1 cellular context compared by ENCODE assay signal in the genomic region with DNA sequence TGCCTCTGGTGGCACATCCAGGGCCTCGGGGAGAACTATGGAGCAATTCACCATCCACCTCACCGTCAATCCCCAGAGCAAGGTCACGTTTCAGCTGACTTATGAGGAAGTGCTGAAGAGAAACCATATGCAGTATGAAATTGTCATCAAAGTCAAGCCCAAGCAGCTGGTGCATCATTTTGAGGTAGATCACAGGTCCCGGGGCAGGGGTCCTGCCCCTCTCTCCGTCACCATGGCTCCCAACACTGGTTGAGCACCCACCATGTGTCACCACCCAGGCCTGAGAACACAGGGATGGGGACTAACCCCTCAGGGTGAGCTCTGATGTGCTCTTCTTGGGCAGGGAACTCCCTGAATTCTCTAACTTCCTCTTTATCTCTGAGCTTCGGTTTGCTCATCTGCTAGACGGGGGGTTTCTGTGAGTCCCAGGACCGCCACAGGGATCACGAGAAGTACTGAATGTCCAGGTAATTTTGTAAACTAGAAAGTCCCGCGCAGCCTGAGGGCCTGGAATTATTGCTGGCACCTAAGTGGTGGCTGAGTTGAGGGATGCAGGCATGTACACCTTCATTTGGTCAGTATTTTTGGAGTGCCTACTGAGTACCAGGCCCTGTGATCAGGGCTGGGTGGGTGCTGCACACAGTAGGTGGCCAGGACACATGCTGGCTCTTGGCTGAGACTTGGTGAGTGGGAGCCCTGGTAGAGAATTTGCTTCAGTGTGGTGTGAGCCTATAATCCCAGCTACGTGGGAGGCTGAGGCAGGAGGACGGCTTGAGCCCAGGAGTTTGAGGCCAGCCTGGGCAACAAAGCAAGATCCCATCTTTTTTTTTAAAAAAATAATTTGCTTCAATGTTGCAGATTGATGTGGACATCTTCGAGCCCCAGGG.
A peak's percentile ranks its signal among the peaks of the same experiment; 100 is the strongest.
TF ChIP-seq lines count a peak whose summit lies in the region.

No MANE protein-coding gene starts in this region.

TF ChIP-seq in GM12878, 131 proteins besides CTCF, POLR2A, EP300 and RAD21 (continued from another document):
- TF ChIP-seq, protein P1, sequence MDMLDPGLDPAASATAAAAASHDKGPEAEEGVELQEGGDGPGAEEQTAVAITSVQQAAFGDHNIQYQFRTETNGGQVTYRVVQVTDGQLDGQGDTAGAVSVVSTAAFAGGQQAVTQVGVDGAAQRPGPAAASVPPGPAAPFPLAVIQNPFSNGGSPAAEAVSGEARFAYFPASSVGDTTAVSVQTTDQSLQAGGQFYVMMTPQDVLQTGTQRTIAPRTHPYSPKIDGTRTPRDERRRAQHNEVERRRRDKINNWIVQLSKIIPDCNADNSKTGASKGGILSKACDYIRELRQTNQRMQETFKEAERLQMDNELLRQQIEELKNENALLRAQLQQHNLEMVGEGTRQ (IDR thresholded peaks at IDR 0.05; ENCODE audit: borderline replicate concordance, low read depth, low read length) = no peak
- TF ChIP-seq MEF2B (IDR thresholded peaks at IDR 0.05; ENCODE audit: partially characterized antibody, poor library complexity, severe bottlenecking) (no peak), ZNF217 (IDR thresholded peaks at IDR 0.05) (peak; percentile 80; the same call in 1 of the 2 replicates), NFXL1 (IDR thresholded peaks at IDR 0.05; ENCODE audit: borderline replicate concordance) (no peak), NR2C2 (IDR thresholded peaks at IDR 0.05; ENCODE audit: borderline replicate concordance, control insufficient read depth, insufficient read length, low read depth) (no peak), TBL1XR1 (IDR thresholded peaks at IDR 0.05; ENCODE audit: low read depth, low read length) (no peak), NFYA (IDR thresholded peaks at IDR 0.05; ENCODE audit: borderline replicate concordance, low read depth, low read length) (no peak), ZNF274 (IDR thresholded peaks at IDR 0.05; ENCODE audit: insufficient read depth, insufficient read length) (no peak), CBX3 (IDR thresholded peaks at IDR 0.05; ENCODE audit: borderline replicate concordance, low read depth) (no peak), EED (IDR thresholded peaks at IDR 0.05; ENCODE audit: low read depth) (peak; percentile 41; the same call in 1 of the 2 replicates), SMAD1 (IDR thresholded peaks at IDR 0.05; ENCODE audit: low read depth, partially characterized antibody) (no peak), SMARCA5 (IDR thresholded peaks at IDR 0.05) (peak; percentile 65; the same call in 1 of the 2 replicates), MTA3 (IDR thresholded peaks at IDR 0.05; ENCODE audit: borderline replicate concordance, low read length) (no peak), ZNF24 (IDR thresholded peaks at IDR 0.05) (no peak), NR2F1 (conservative IDR thresholded peaks at IDR 0.05) (0 out of 2 replicates have a peak, but pooled peaks have one; percentile 43), PAX8 (IDR thresholded peaks at IDR 0.05) (no peak), POLR2AphosphoS2 (IDR thresholded peaks at IDR 0.05; ENCODE audit: low read depth, low read length) (no peak), KDM1A (IDR thresholded peaks at IDR 0.05; ENCODE audit: borderline replicate concordance) (no peak), SPI1 (IDR thresholded peaks at IDR 0.05; ENCODE audit: borderline replicate concordance, insufficient read depth, low read depth, low read length) (peak; percentile 90), MTA2 (IDR thresholded peaks at IDR 0.05; ENCODE audit: low read depth) (peak; percentile 60), ESRRA (IDR thresholded peaks at IDR 0.05; ENCODE audit: low read length) (no peak)
- TF ChIP-seq, protein P2, sequence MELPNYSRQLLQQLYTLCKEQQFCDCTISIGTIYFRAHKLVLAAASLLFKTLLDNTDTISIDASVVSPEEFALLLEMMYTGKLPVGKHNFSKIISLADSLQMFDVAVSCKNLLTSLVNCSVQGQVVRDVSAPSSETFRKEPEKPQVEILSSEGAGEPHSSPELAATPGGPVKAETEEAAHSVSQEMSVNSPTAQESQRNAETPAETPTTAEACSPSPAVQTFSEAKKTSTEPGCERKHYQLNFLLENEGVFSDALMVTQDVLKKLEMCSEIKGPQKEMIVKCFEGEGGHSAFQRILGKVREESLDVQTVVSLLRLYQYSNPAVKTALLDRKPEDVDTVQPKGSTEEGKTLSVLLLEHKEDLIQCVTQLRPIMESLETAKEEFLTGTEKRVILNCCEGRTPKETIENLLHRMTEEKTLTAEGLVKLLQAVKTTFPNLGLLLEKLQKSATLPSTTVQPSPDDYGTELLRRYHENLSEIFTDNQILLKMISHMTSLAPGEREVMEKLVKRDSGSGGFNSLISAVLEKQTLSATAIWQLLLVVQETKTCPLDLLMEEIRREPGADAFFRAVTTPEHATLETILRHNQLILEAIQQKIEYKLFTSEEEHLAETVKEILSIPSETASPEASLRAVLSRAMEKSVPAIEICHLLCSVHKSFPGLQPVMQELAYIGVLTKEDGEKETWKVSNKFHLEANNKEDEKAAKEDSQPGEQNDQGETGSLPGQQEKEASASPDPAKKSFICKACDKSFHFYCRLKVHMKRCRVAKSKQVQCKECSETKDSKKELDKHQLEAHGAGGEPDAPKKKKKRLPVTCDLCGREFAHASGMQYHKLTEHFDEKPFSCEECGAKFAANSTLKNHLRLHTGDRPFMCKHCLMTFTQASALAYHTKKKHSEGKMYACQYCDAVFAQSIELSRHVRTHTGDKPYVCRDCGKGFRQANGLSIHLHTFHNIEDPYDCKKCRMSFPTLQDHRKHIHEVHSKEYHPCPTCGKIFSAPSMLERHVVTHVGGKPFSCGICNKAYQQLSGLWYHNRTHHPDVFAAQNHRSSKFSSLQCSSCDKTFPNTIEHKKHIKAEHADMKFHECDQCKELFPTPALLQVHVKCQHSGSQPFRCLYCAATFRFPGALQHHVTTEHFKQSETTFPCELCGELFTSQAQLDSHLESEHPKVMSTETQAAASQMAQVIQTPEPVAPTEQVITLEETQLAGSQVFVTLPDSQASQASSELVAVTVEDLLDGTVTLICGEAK (IDR thresholded peaks at IDR 0.05; ENCODE audit: borderline replicate concordance) = no peak
- TF ChIP-seq, protein P3, sequence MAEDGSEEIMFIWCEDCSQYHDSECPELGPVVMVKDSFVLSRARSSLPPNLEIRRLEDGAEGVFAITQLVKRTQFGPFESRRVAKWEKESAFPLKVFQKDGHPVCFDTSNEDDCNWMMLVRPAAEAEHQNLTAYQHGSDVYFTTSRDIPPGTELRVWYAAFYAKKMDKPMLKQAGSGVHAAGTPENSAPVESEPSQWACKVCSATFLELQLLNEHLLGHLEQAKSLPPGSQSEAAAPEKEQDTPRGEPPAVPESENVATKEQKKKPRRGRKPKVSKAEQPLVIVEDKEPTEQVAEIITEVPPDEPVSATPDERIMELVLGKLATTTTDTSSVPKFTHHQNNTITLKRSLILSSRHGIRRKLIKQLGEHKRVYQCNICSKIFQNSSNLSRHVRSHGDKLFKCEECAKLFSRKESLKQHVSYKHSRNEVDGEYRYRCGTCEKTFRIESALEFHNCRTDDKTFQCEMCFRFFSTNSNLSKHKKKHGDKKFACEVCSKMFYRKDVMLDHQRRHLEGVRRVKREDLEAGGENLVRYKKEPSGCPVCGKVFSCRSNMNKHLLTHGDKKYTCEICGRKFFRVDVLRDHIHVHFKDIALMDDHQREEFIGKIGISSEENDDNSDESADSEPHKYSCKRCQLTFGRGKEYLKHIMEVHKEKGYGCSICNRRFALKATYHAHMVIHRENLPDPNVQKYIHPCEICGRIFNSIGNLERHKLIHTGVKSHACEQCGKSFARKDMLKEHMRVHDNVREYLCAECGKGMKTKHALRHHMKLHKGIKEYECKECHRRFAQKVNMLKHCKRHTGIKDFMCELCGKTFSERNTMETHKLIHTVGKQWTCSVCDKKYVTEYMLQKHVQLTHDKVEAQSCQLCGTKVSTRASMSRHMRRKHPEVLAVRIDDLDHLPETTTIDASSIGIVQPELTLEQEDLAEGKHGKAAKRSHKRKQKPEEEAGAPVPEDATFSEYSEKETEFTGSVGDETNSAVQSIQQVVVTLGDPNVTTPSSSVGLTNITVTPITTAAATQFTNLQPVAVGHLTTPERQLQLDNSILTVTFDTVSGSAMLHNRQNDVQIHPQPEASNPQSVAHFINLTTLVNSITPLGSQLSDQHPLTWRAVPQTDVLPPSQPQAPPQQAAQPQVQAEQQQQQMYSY (CRISPR knock-in tag; IDR thresholded peaks at IDR 0.05) = no peak
- TF ChIP-seq, protein P4, sequence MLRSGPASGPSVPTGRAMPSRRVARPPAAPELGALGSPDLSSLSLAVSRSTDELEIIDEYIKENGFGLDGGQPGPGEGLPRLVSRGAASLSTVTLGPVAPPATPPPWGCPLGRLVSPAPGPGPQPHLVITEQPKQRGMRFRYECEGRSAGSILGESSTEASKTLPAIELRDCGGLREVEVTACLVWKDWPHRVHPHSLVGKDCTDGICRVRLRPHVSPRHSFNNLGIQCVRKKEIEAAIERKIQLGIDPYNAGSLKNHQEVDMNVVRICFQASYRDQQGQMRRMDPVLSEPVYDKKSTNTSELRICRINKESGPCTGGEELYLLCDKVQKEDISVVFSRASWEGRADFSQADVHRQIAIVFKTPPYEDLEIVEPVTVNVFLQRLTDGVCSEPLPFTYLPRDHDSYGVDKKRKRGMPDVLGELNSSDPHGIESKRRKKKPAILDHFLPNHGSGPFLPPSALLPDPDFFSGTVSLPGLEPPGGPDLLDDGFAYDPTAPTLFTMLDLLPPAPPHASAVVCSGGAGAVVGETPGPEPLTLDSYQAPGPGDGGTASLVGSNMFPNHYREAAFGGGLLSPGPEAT (IDR thresholded peaks at IDR 0.05; ENCODE audit: low read depth) = peak; percentile 95
